ENCODE assay signal across 9 cellular contexts in the genomic region with DNA sequence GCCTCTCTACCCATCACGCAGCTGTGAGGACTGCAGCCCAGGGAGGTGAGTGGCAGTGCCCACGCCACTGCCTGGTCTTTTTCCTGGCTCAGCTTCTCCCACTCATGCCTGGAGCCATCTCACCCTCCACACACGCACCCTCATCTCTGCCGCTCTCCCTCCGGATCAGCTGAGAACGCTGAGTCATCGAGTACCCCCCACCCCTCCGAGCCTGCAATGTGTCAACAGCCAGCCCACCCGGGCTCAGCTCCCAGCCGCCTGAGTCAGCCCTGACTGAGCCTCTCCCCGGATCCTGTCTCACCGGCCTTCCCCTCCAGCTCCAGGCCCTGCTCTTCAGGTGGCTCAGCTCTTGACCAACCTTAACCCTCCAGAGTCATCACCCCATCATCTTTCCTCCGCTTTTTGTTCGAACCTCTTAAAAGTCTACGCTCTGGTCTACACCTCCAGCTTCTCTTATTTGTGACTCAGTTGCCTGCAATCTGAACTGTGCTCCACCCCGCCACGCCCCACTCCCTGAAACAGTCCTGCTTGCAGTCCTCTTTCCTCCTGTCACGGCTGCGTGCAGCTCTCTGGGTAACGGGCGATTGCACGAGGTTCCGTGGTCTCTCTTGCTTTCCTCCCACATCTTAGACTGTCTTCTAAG.
DNase-seq lines count a peak whose midpoint lies in the region; TF ChIP-seq lines count a peak whose summit lies in the region.
"Had no signal": no experiment of that assay in that cellular context is flagged by ENCODE, and none has a peak within 500 bp of the region (broad histone marks: within the 10 kb centered on the region; RNA-seq: fewer than 3 reads in every experiment).

No MANE protein-coding gene starts in this region.

- no peaks in the 10 kb centered on the region for H3K4me1 ChIP-seq in cardiac muscle cell (ENCODE audit: low read depth)
- H3K4me1 ChIP-seq in left ventricle myocardium inferior: peaks cover 14% of the 10 kb centered on the region
- peaks cover 37% of the 10 kb centered on the region for H3K4me1 ChIP-seq in mesenchymal stem cell (ENCODE audit: control insufficient read depth, insufficient read depth, low read depth, low read length)
- H3K4me1 ChIP-seq in uterus: no peaks in the 10 kb centered on the region

- H2BK5ac ChIP-seq in mesenchymal stem cell (ENCODE audit: low read depth, low read length, poor library complexity, severe bottlenecking): peak overlapping the region; percentile 19

- H3K18ac ChIP-seq in mesenchymal stem cell (ENCODE audit: low read depth in 1 of 2, low read length in 2 of 2): peak overlapping the region; percentile 77 to 88

- no peaks in the 10 kb centered on the region for H3K79me1 ChIP-seq in mesenchymal stem cell (replicated peaks; ENCODE audit: low read length, poor library complexity, severe bottlenecking)

- H3K27ac ChIP-seq in cardiac muscle cell (no peak overlapping the region), left ventricle myocardium inferior (replicated peaks) (no peak overlapping the region), mesenchymal stem cell (ENCODE audit: low read length, poor library complexity, severe bottlenecking) (peak overlapping the region; percentile 18), uterus (peak overlapping the region; percentile 46 to 64)
- H3K27ac ChIP-seq: suprapubic skin had no signal

- peak overlapping the region; percentile 64 for H3K9ac ChIP-seq in mesenchymal stem cell (ENCODE audit: low read length)

- H3K36me3 ChIP-seq in cardiac muscle cell (no peaks in the 10 kb centered on the region), left ventricle myocardium inferior (no peaks in the 10 kb centered on the region), mesenchymal stem cell (ENCODE audit: control insufficient read depth in 1 of 2, insufficient read depth in 2 of 2, low read depth in 1 of 2, low read length in 2 of 2) (no peaks in the 10 kb centered on the region), uterus (no peaks in the 10 kb centered on the region)
- H3K36me3 ChIP-seq: suprapubic skin had no signal

- peak overlapping the region; percentile 7 for H3K4me2 ChIP-seq in mesenchymal stem cell (ENCODE audit: low read length, poor library complexity, severe bottlenecking)

- H3K23ac ChIP-seq in mesenchymal stem cell (ENCODE audit: low read length in 2 of 2): no peak overlapping the region

- TF ChIP-seq CTCF in cardiac muscle cell (IDR thresholded peaks at IDR 0.05; ENCODE audit: low read depth, low read length) (no peak), left ventricle myocardium inferior (IDR thresholded peaks at IDR 0.05; ENCODE audit: borderline replicate concordance) (no peak), cardiac fibroblast (IDR thresholded peaks at IDR 0.05; ENCODE audit: low read depth, low read length) (no peak), uterus (IDR thresholded peaks at IDR 0.05) (no peak)

- H2BK15ac ChIP-seq in mesenchymal stem cell (ENCODE audit: low read depth, poor library complexity, severe bottlenecking): peak overlapping the region; percentile 12

- peak overlapping the region; percentile 88 for H4K91ac ChIP-seq in mesenchymal stem cell (ENCODE audit: low read length)

- H4K8ac ChIP-seq in mesenchymal stem cell (ENCODE audit: low read length): peak overlapping the region; percentile 76

- H3K9me3 ChIP-seq in cardiac muscle cell (ENCODE audit: low read depth) (no peaks in the 10 kb centered on the region), left ventricle myocardium inferior (replicated peaks) (no peaks in the 10 kb centered on the region), mesenchymal stem cell (ENCODE audit: control insufficient read depth, low read length) (no peaks in the 10 kb centered on the region), uterus (no peaks in the 10 kb centered on the region)
- H3K9me3 ChIP-seq: suprapubic skin had no signal

- DNase-seq in cardiac muscle cell (ENCODE audit: low read depth in 1 of 2, low spot score in 1 of 2) (peak; percentile 18 to 88), left ventricle myocardium inferior (no peak), cardiac fibroblast (ENCODE audit: low read depth in 2 of 2) (peak; percentile 85 to 91), mesenchymal stem cell (peak; percentile 89), uterus (peak; percentile 82 to 89), NCI-H446 treated with DMSO at 0.1 percent for 48 hours (lab: John Stamatoyannopoulos, UW) (no peak), NCI-H1105 treated with DMSO at 0.1 percent for 48 hours (lab: John Stamatoyannopoulos, UW) (no peak), T-helper 1 cell (no peak)

- H3K27me3 ChIP-seq in cardiac muscle cell: no peaks in the 10 kb centered on the region
- H3K27me3 ChIP-seq in left ventricle myocardium inferior (ENCODE audit: low read depth): no peaks in the 10 kb centered on the region
- H3K27me3 ChIP-seq in mesenchymal stem cell (ENCODE audit: control insufficient read depth in 1 of 2, insufficient read depth in 1 of 2, low read length in 2 of 2): no peaks in the 10 kb centered on the region
- H3K27me3 ChIP-seq in uterus: no peaks in the 10 kb centered on the region
- H3K27me3 ChIP-seq: suprapubic skin had no signal

- peak overlapping the region in 1 of 2 experiments; percentile 40 for H3K4ac ChIP-seq in mesenchymal stem cell (ENCODE audit: low read depth in 1 of 2, low read length in 2 of 2)

- H2BK120ac ChIP-seq in mesenchymal stem cell (ENCODE audit: low read depth, low read length): peak overlapping the region; percentile 22

- no peak overlapping the region for H3K14ac ChIP-seq in mesenchymal stem cell (ENCODE audit: low read length in 2 of 2)

- H2AK5ac ChIP-seq in mesenchymal stem cell (ENCODE audit: low read length, severe bottlenecking): peak overlapping the region; percentile 45

- intact Hi-C loops in left ventricle myocardium inferior (cut with micrococcal nuclease): no loop called here
- intact Hi-C loops in uterus (cut with DNase I; ENCODE audit: low total_unique reads): no loop called here

- no peak overlapping the region for H3K4me3 ChIP-seq in cardiac muscle cell
- H3K4me3 ChIP-seq in left ventricle myocardium inferior: no peak overlapping the region
- H3K4me3 ChIP-seq in cardiac fibroblast (replicated peaks in 1 of 2; ENCODE audit: low read depth in 2 of 2, low read length in 2 of 2): no peak overlapping the region
- H3K4me3 ChIP-seq in mesenchymal stem cell (ENCODE audit: insufficient read depth in 1 of 2, low read depth in 1 of 2, low read length in 2 of 2): peak overlapping the region in 1 of 2 experiments; percentile 31
- H3K4me3 ChIP-seq in uterus: no peak overlapping the region
- H3K4me3 ChIP-seq: suprapubic skin had no signal

- WGBS in mesenchymal stem cell: 32% methylated on average over 23 of the region's 23 CpGs

- H2AFZ ChIP-seq in mesenchymal stem cell (ENCODE audit: low read depth, low read length): peak overlapping the region; percentile 20

- peak overlapping the region; percentile 14 to 82 for H2BK12ac ChIP-seq in mesenchymal stem cell (ENCODE audit: low read length in 2 of 2)

- TF ChIP-seq POLR2A in uterus (IDR thresholded peaks at IDR 0.05): no peak

Comparison
In these comparisons a context has a peak if more than half of its experiments do, and no peak if none do; other contexts are left out.
1. DNase-seq: peak in cardiac muscle cell (2 of 2), cardiac fibroblast (2 of 2), mesenchymal stem cell (single experiment) and uterus (2 of 2); none in left ventricle myocardium inferior (single experiment), NCI-H446 treated with DMSO at 0.1 percent for 48 hours (single experiment), NCI-H1105 treated with DMSO at 0.1 percent for 48 hours (single experiment) and T-helper 1 cell (0 of 5).
2. H3K27ac ChIP-seq: peak in mesenchymal stem cell (single experiment) and uterus (2 of 2); none in cardiac muscle cell (single experiment) and left ventricle myocardium inferior (single experiment).